In genomic region chr17:75574404-75575093, GRCh38 we compare ENCODE assay signal across 30 cellular contexts. TPM values are rescaled to one million over a fixed set of nuclear protein-coding genes. Genes with fewer than 3 reads are reported as not detected.
"Had no signal": no experiment of that assay in that cellular context is flagged by ENCODE, and none has a peak within 500 bp of the region (broad histone marks: within the 10 kb centered on the region; RNA-seq: fewer than 3 reads in every experiment).

No MANE protein-coding gene starts in this region.

- H3K9me3 ChIP-seq: left ventricle myocardium inferior, mucosa of descending colon, neutrophil, right lobe of liver, suprapubic skin, tibial artery had no signal

- H3K27me3 ChIP-seq: neutrophil, right lobe of liver, suprapubic skin, tibial artery had no signal

- H3K27me3 Mint-ChIP-seq: activated naive CD8-positive, alpha-beta T cell treated with anti-CD3 and anti-CD28 coated beads for 36 hours had no signal

- H3K36me3 ChIP-seq: left ventricle myocardium inferior, neutrophil had no signal

- H3K9me3 Mint-ChIP-seq: activated naive CD4-positive, alpha-beta T cell treated with anti-CD3 and anti-CD28 coated beads for 36 hours; activated naive CD8-positive, alpha-beta T cell treated with anti-CD3 and anti-CD28 coated beads for 36 hours; immature natural killer cell; stimulated activated memory B cell treated with anti-CD40 and anti-IgM and Interleukin-4, amounts not matched to agents 10 μg/mL and 1 μg/mL and 100 μg/mL, for 72 hours; T-helper 1 cell treated with Interleukin-12 subunit alpha and Interleukin-12 subunit beta and Interleukin-4 antibody, amounts not matched to agents 30 μg/mL and 1 μg/mL, for 36 hours had no signal

- ATAC-seq: esophagus mucosa; mucosa of descending colon; stimulated activated memory B cell treated with anti-CD40 and anti-IgM and Interleukin-4, amounts not matched to agents 10 μg/mL and 1 μg/mL and 100 μg/mL, for 72 hours had no signal

- H3K27ac ChIP-seq: left ventricle myocardium inferior, neutrophil, right lobe of liver, skin epidermis, suprapubic skin, tibial artery, VCaP had no signal

- H3K4me3 ChIP-seq: left ventricle myocardium inferior, lung, mucosa of descending colon, right lobe of liver, skin epidermis, suprapubic skin, tibial artery had no signal

- H3K4me1 Mint-ChIP-seq: activated naive CD8-positive, alpha-beta T cell treated with anti-CD3 and anti-CD28 coated beads for 36 hours; nephron had no signal

- H3K4me3 Mint-ChIP-seq: activated naive CD4-positive, alpha-beta T cell treated with anti-CD3 and anti-CD28 coated beads for 36 hours; activated naive CD8-positive, alpha-beta T cell treated with anti-CD3 and anti-CD28 coated beads for 36 hours; immature natural killer cell; nephron; stimulated activated memory B cell treated with anti-CD40 and anti-IgM and Interleukin-4, amounts not matched to agents 10 μg/mL and 1 μg/mL and 100 μg/mL, for 72 hours; T-helper 1 cell treated with Interleukin-12 subunit alpha and Interleukin-12 subunit beta and Interleukin-4 antibody, amounts not matched to agents 30 μg/mL and 1 μg/mL, for 36 hours had no signal

- H3K27ac Mint-ChIP-seq: activated naive CD4-positive, alpha-beta T cell treated with anti-CD3 and anti-CD28 coated beads for 36 hours; activated naive CD8-positive, alpha-beta T cell treated with anti-CD3 and anti-CD28 coated beads for 36 hours; nephron; stimulated activated memory B cell treated with anti-CD40 and anti-IgM and Interleukin-4, amounts not matched to agents 10 μg/mL and 1 μg/mL and 100 μg/mL, for 72 hours; T-helper 1 cell treated with Interleukin-12 subunit alpha and Interleukin-12 subunit beta and Interleukin-4 antibody, amounts not matched to agents 30 μg/mL and 1 μg/mL, for 36 hours had no signal

- H3K4me1 ChIP-seq: right lobe of liver, tibial artery had no signal

- DNase-seq: activated CD4-positive, alpha-beta T cell treated with anti-CD3 and anti-CD28 coated beads for 4 hours; activated CD4-positive, alpha-beta T cell treated with anti-CD3 and anti-CD28 coated beads, Interleukin-2, amount 50 U/mL, for 4 hours; activated effector memory CD4-positive, alpha-beta T cell treated with Interleukin-2 at 50 U/mL for 16 hours; activated naive CD4-positive, alpha-beta T cell treated with anti-CD3 and anti-CD28 coated beads for 36 hours; activated naive CD8-positive, alpha-beta T cell treated with anti-CD3 and anti-CD28 coated beads for 36 hours; caudate nucleus; foreskin fibroblast; head of caudate nucleus; hypothalamus; immature natural killer cell; kidney glomerular epithelial cell; left ventricle myocardium inferior; mesendoderm; right lobe of liver; stimulated activated CD4-positive, alpha-beta T cell treated with anti-CD3 and anti-CD28 coated beads, Interleukin-4, amount 100 ng/mL, for 4 hours; stimulated activated CD8-positive, alpha-beta memory T cell treated with anti-CD3 and anti-CD28 coated beads, Interleukin-4, amount 100 ng/mL, for 48 hours; SW 1271; T-helper 9 cell; tibial artery had no signal

RNA-seq across cellular contexts. Expression of gene SMIM5, which starts 58.7 kb away (rescaled TPM):
- total RNA-seq: activated naive CD4-positive, alpha-beta T cell treated with anti-CD3 and anti-CD28 coated beads for 36 hours; chondrocyte had no signal

RNA-seq across cellular contexts. Expression of gene CASKIN2, which starts 59.2 kb away (rescaled TPM):
- polyA plus RNA-seq: immature natural killer cell had no signal
